1 cellular context compared by ENCODE assay signal in genomic region chr6:32906539-32906938, GRCh38.
A peak's percentile ranks its signal among the peaks of the same experiment; 100 is the strongest.
TF ChIP-seq lines count a peak whose summit lies in the region.

No MANE protein-coding gene starts in this region.

TF ChIP-seq in HCT116, 20 proteins besides CTCF, POLR2A, EP300 and RAD21 (continued from another document):
- TF ChIP-seq POLR2AphosphoS5 (IDR thresholded peaks at IDR 0.05; ENCODE audit: low read depth, low read length): no peak
- no peak for TF ChIP-seq FOSL1 (IDR thresholded peaks at IDR 0.05; ENCODE audit: low read depth)
- TF ChIP-seq EZH2 (IDR thresholded peaks at IDR 0.05): no peak
- no peak for TF ChIP-seq YY1 (IDR thresholded peaks at IDR 0.05; ENCODE audit: extremely low read depth, insufficient replicate concordance, low read depth, low read length)
- TF ChIP-seq MAX (IDR thresholded peaks at IDR 0.05): no peak
- TF ChIP-seq ELF1 (IDR thresholded peaks at IDR 0.05; ENCODE audit: borderline replicate concordance, low read depth): no peak
- TF ChIP-seq SIN3A (IDR thresholded peaks at IDR 0.05; ENCODE audit: low read depth): no peak
- peak; percentile 79 for TF ChIP-seq CEBPB (IDR thresholded peaks at IDR 0.05; ENCODE audit: low read depth)
- TF ChIP-seq EZH2phosphoT487 (IDR thresholded peaks at IDR 0.05; ENCODE audit: borderline replicate concordance): no peak
- TF ChIP-seq SP1 (IDR thresholded peaks at IDR 0.05; ENCODE audit: low read depth): peak; percentile 31; the same call in 1 of the 2 replicates
- no peak for TF ChIP-seq TCF7L2 (IDR thresholded peaks at IDR 0.05; ENCODE audit: borderline replicate concordance, extremely low read depth, insufficient read depth, insufficient read length)
- TF ChIP-seq ZBTB33 (IDR thresholded peaks at IDR 0.05; ENCODE audit: extremely low read depth, insufficient replicate concordance, low read length): no peak
